8 cellular contexts compared by ENCODE assay signal in genomic region chr12:76083761-76084276, GRCh38.
DNase-seq lines count a peak whose midpoint lies in the region; ATAC-seq lines count a peak whose summit lies in the region.

No MANE protein-coding gene starts in this region.

- H3K27ac Mint-ChIP-seq in effector memory CD8-positive, alpha-beta T cell = peak overlapping the region; percentile 100
- H3K27ac Mint-ChIP-seq in memory B cell = peak overlapping the region; percentile 97

- peak; percentile 1 for ATAC-seq in GM18519 (IDR thresholded peaks at IDR 0.05; ENCODE audit: low FRiP score, unreplicated experiment)
- peak; percentile 31 for ATAC-seq in HG03108 (IDR thresholded peaks at IDR 0.05; ENCODE audit: unreplicated experiment)
- peak; percentile 48 for ATAC-seq in effector memory CD8-positive, alpha-beta T cell (replicated peaks)
- ATAC-seq in memory B cell (ENCODE audit: low read depth) = peak; percentile 53

- DNase-seq in 8988T (peak; percentile 53), NCI-H526 treated with DMSO at 0.1 percent for 48 hours (lab: John Stamatoyannopoulos, UW) (peak; percentile 64), memory B cell (ENCODE audit: low spot score in 2 of 2) (peak; percentile 67 to 73)
- peak; percentile 44 to 69 (median 67) for DNase-seq in activated CD8-positive, alpha-beta memory T cell treated with anti-CD3 and anti-CD28 coated beads for 48 hours (ENCODE audit: low read depth in 2 of 3, low spot score in 2 of 3)
- peak; percentile 65 to 69 (median 67) for DNase-seq in effector memory CD8-positive, alpha-beta T cell
- peak; percentile 73 for DNase-seq in stimulated activated CD8-positive, alpha-beta memory T cell treated with anti-CD3 and anti-CD28 coated beads, Interleukin-12 subunit alpha, Interleukin-12 subunit beta, amount 100 ng/mL, for 4 hours (ENCODE audit: low read depth)

- no peaks in the 10 kb centered on the region for H3K9me3 Mint-ChIP-seq in effector memory CD8-positive, alpha-beta T cell
- H3K9me3 Mint-ChIP-seq in memory B cell = no peaks in the 10 kb centered on the region

- H3K36me3 Mint-ChIP-seq in effector memory CD8-positive, alpha-beta T cell (ENCODE audit: insufficient read depth) = peaks cover 36% of the 10 kb centered on the region
- peaks cover 10% of the 10 kb centered on the region for H3K36me3 Mint-ChIP-seq in memory B cell

- H3K27me3 Mint-ChIP-seq in effector memory CD8-positive, alpha-beta T cell = no peaks in the 10 kb centered on the region
- H3K27me3 Mint-ChIP-seq in memory B cell = no peaks in the 10 kb centered on the region

- peak overlapping the region; percentile 97 to 100 for H3K4me3 Mint-ChIP-seq in effector memory CD8-positive, alpha-beta T cell
- H3K4me3 Mint-ChIP-seq in memory B cell = peak overlapping the region; percentile 91

- H3K4me1 Mint-ChIP-seq in effector memory CD8-positive, alpha-beta T cell (ENCODE audit: low read depth in 2 of 2) = peaks cover 41 to 52% of the 10 kb centered on the region in 2 donors
- peaks cover 45% of the 10 kb centered on the region for H3K4me1 Mint-ChIP-seq in memory B cell

Comparison
In these comparisons a context has a peak if more than half of its experiments do, and no peak if none do; other contexts are left out.
1. Peak in every context shown above with its lines: DNase-seq and ATAC-seq.
2. ATAC-seq: peak in every context shown above with its lines; median percentile 53 in memory B cell; 48 in effector memory CD8-positive, alpha-beta T cell; 31 in HG03108; 1 in GM18519.